8 cellular contexts compared by ENCODE assay signal in genomic region chr3:33114622-33115023, GRCh38. TPM values are rescaled to one million over a fixed set of nuclear protein-coding genes. Genes with fewer than 3 reads are reported as not detected.
DNase-seq lines count a peak whose midpoint lies in the region; ATAC-seq and TF ChIP-seq lines count a peak whose summit lies in the region.

No MANE protein-coding gene starts in this region.

- H3K79me2 ChIP-seq in MM.1S (ENCODE audit: low read length): peaks cover 20% of the 10 kb centered on the region

- no peak for TF ChIP-seq CTCF in MM.1S (IDR thresholded peaks at IDR 0.05; ENCODE audit: low read length)

- no peaks in the 10 kb centered on the region for H3K9me2 ChIP-seq in MM.1S (replicated peaks; ENCODE audit: insufficient read depth, low read length)

- no peaks in the 10 kb centered on the region for H3K9me3 ChIP-seq in CD4-positive, CD25-positive, alpha-beta regulatory T cell (ENCODE audit: control insufficient read depth in 2 of 2, low read length in 2 of 2)
- H3K9me3 ChIP-seq in MM.1S (replicated peaks; ENCODE audit: insufficient read depth, low read length) (no peaks in the 10 kb centered on the region), neuron (ENCODE audit: low read length) (no peaks in the 10 kb centered on the region)

- H3K9ac ChIP-seq in MM.1S (ENCODE audit: low read length): peak overlapping the region; percentile 41; the same call in 1 of the 2 replicates

- H3K27me3 ChIP-seq in CD4-positive, CD25-positive, alpha-beta regulatory T cell (ENCODE audit: control insufficient read depth, insufficient read depth, low read length): no peaks in the 10 kb centered on the region
- H3K27me3 ChIP-seq in MM.1S (replicated peaks; ENCODE audit: insufficient read depth, low read length): no peaks in the 10 kb centered on the region
- no peaks in the 10 kb centered on the region for H3K27me3 ChIP-seq in neuron (ENCODE audit: insufficient read depth, low read length)

- H3K4me3 ChIP-seq in CD4-positive, CD25-positive, alpha-beta regulatory T cell (ENCODE audit: low read depth, low read length): peak overlapping the region; percentile 53
- H3K4me3 ChIP-seq in MM.1S (ENCODE audit: low read length) (peak overlapping the region; percentile 65), neuron (ENCODE audit: low read length) (peak overlapping the region; percentile 71)

- peaks cover 20% of the 10 kb centered on the region for H3F3A ChIP-seq in MM.1S (ENCODE audit: insufficient read depth, low read length)

- H3K9me3 Mint-ChIP-seq in CD4-positive, CD25-positive, alpha-beta regulatory T cell: peaks cover 0 to 2% (median 0%) of the 10 kb centered on the region in 7 donors
- H3K9me3 Mint-ChIP-seq in effector memory CD8-positive, alpha-beta T cell: no peaks in the 10 kb centered on the region

- H3K27ac Mint-ChIP-seq in CD4-positive, CD25-positive, alpha-beta regulatory T cell: peak overlapping the region; percentile 74 to 92 (median 90)
- H3K27ac Mint-ChIP-seq in effector memory CD8-positive, alpha-beta T cell: peak overlapping the region; percentile 83 to 84

- H4K20me1 ChIP-seq in MM.1S (ENCODE audit: insufficient read depth, low read length): no peaks in the 10 kb centered on the region

- H3K27ac ChIP-seq in CD4-positive, CD25-positive, alpha-beta regulatory T cell (ENCODE audit: insufficient read depth, low read length, poor library complexity, severe bottlenecking): peak overlapping the region; percentile 78
- H3K27ac ChIP-seq in MM.1S (ENCODE audit: low read length): peak overlapping the region; percentile 77; the same call in 1 of the 2 replicates

- peaks cover 3% of the 10 kb centered on the region for H3K36me3 Mint-ChIP-seq in CD4-positive, CD25-positive, alpha-beta regulatory T cell
- peaks cover 10% of the 10 kb centered on the region for H3K36me3 Mint-ChIP-seq in effector memory CD8-positive, alpha-beta T cell (ENCODE audit: insufficient read depth)

- peak overlapping the region; percentile 72; the same call in 1 of the 2 replicates for H3K4me2 ChIP-seq in MM.1S (ENCODE audit: low read depth, low read length)

- H3K4me3 Mint-ChIP-seq in CD4-positive, CD25-positive, alpha-beta regulatory T cell: peak overlapping the region; percentile 92 to 98 (median 94)
- H3K4me3 Mint-ChIP-seq in effector memory CD8-positive, alpha-beta T cell: peak overlapping the region; percentile 86 to 89

- H3K4me1 Mint-ChIP-seq in CD4-positive, CD25-positive, alpha-beta regulatory T cell: peaks cover 31 to 68% (median 42%) of the 10 kb centered on the region in 4 donors
- H3K4me1 Mint-ChIP-seq in effector memory CD8-positive, alpha-beta T cell (ENCODE audit: low read depth in 2 of 2): peaks cover 30 to 39% of the 10 kb centered on the region in 2 donors

- H2AFZ ChIP-seq in MM.1S (ENCODE audit: low read length) (peak overlapping the region; percentile 91), neuron (ENCODE audit: low read depth, low read length) (peak overlapping the region; percentile 94)

- DNase-seq in CD4-positive, CD25-positive, alpha-beta regulatory T cell: no peak
- DNase-seq in MM.1S: no peak
- DNase-seq in effector memory CD8-positive, alpha-beta T cell: no peak
- DNase-seq in GM03348 (ENCODE audit: low spot score): no peak
- no peak for DNase-seq in midbrain (lab: John Stamatoyannopoulos, UW)

- peaks cover 35% of the 10 kb centered on the region for H3K4me1 ChIP-seq in CD4-positive, CD25-positive, alpha-beta regulatory T cell (ENCODE audit: control insufficient read depth, insufficient read depth, low read length, poor library complexity, severe bottlenecking)
- peaks cover 10% of the 10 kb centered on the region; the same call in 1 of the 2 replicates for H3K4me1 ChIP-seq in MM.1S (ENCODE audit: low read length)
- H3K4me1 ChIP-seq in neuron (ENCODE audit: insufficient read depth, low read length): peaks cover 15% of the 10 kb centered on the region

- H3K36me3 ChIP-seq in CD4-positive, CD25-positive, alpha-beta regulatory T cell (ENCODE audit: control insufficient read depth, insufficient read depth, low read length): peaks cover 3% of the 10 kb centered on the region
- no peaks in the 10 kb centered on the region for H3K36me3 ChIP-seq in MM.1S (replicated peaks; ENCODE audit: insufficient read depth, low read length)
- H3K36me3 ChIP-seq in neuron (ENCODE audit: insufficient read depth, low read length): no peaks in the 10 kb centered on the region

- no peaks in the 10 kb centered on the region for H3K27me3 Mint-ChIP-seq in CD4-positive, CD25-positive, alpha-beta regulatory T cell
- H3K27me3 Mint-ChIP-seq in effector memory CD8-positive, alpha-beta T cell: no peaks in the 10 kb centered on the region

- ATAC-seq in CD4-positive, CD25-positive, alpha-beta regulatory T cell (ENCODE audit: low read depth in 2 of 2): no peak
- no peak for ATAC-seq in effector memory CD8-positive, alpha-beta T cell (replicated peaks)
- no peak for ATAC-seq in activated CD4-positive, CD25-positive, alpha-beta regulatory T cell treated with anti-CD3 and anti-CD28 coated beads, Interleukin-2, amount 50 U/mL, for 24 hours
- no peak for ATAC-seq in HG02981 (IDR thresholded peaks at IDR 0.05; ENCODE audit: unreplicated experiment)

RNA-seq across cellular contexts. Expression of gene CRTAP, which starts 0.8 kb away (rescaled TPM):
- 44.0 TPM for total RNA-seq in CD4-positive, CD25-positive, alpha-beta regulatory T cell
- polyA plus RNA-seq in CD4-positive, CD25-positive, alpha-beta regulatory T cell: 100 to 1,000 TPM in 2 of 4 donors, 10 to 100 TPM in 2; 91.0 to 112 (median 98.8) TPM

RNA-seq across cellular contexts. Expression of gene GLB1, which starts 17.7 kb away (rescaled TPM):
- 42.2 TPM for total RNA-seq in CD4-positive, CD25-positive, alpha-beta regulatory T cell
- 10 to 100 TPM; 52.7 to 73.2 (median 63.8) TPM for polyA plus RNA-seq in CD4-positive, CD25-positive, alpha-beta regulatory T cell

RNA-seq across cellular contexts. Expression of gene TMPPE, which starts 17.7 kb away (rescaled TPM):
- 11.3 TPM for total RNA-seq in CD4-positive, CD25-positive, alpha-beta regulatory T cell
- 1 to 10 TPM in 3 of 4 donors, under 1 TPM in 1; 0.99 to 2.0 (median 1.9) TPM for polyA plus RNA-seq in CD4-positive, CD25-positive, alpha-beta regulatory T cell
